In the genomic region with DNA sequence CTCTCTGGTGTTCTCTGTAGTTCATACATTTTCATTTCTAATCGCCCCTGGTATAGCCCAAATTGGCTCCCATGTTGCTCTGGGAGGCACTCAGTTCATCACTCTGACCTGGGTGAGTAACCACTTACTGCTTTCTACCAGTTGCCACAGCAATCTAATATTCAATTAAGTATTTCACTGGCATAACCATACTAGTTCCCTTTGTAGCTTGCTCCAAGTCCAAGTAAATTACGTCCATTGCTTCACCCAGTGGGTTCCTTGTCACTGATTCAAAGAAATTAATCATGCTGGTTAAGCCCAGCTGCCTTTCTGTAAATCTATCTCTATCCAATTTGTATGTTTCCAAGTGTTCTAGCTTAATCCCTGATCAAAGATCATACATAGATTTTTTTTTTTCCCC, we compare ENCODE assay signal across 19 cellular contexts.
A peak's percentile ranks its signal among the peaks of the same experiment; 100 is the strongest.
DNase-seq lines count a peak whose midpoint lies in the region; ATAC-seq, FAIRE-seq and TF ChIP-seq lines count a peak whose summit lies in the region.
"Had no signal": no experiment of that assay in that cellular context is flagged by ENCODE, and none has a peak within 500 bp of the region (broad histone marks: within the 10 kb centered on the region; RNA-seq: fewer than 3 reads in every experiment).

No MANE protein-coding gene starts in this region.

- TF ChIP-seq CTCF in chondrocyte (IDR thresholded peaks at IDR 0.05) (no peak), osteoblast (IDR thresholded peaks at IDR 0.05; ENCODE audit: extremely low read depth, low read depth, low read length) (no peak)

- peaks cover 4% of the 10 kb centered on the region for H3K9me3 Mint-ChIP-seq in chondrocyte (ENCODE audit: low read depth)
- H3K9me3 Mint-ChIP-seq: CD8-positive, alpha-beta memory T cell had no signal

- peaks cover 49% of the 10 kb centered on the region for H3K4me1 ChIP-seq in osteoblast (ENCODE audit: insufficient read depth, low read length)

- peak overlapping the region; percentile 45 for H3K27ac ChIP-seq in osteoblast (ENCODE audit: low read depth, low read length)

- peaks cover 63% of the 10 kb centered on the region for H3K4me1 Mint-ChIP-seq in chondrocyte (ENCODE audit: low read depth)
- H3K4me1 Mint-ChIP-seq: CD8-positive, alpha-beta memory T cell had no signal

- no peaks in the 10 kb centered on the region for H3K27me3 ChIP-seq in osteoblast (ENCODE audit: insufficient read depth, low read length)
- no peaks in the 10 kb centered on the region for H3K27me3 ChIP-seq in H7 (ENCODE audit: control insufficient read depth, insufficient read depth, low read length)

- H2AFZ ChIP-seq in osteoblast (ENCODE audit: low read length) = no peak overlapping the region

- no peaks in the 10 kb centered on the region for H3K27me3 Mint-ChIP-seq in chondrocyte (ENCODE audit: low read depth)
- H3K27me3 Mint-ChIP-seq: natural killer cell treated with Interleukin-12 subunit alpha and Interleukin-12 subunit beta and Interleukin-15 and Interleukin-18, amount 100 ng/mL, for 72 hours had no signal

- no peak for ATAC-seq in SK-N-SH treated with all-trans-retinoic acid at 6 μM for 48 hours
- ATAC-seq: K562; natural killer cell treated with Interleukin-12 subunit alpha and Interleukin-12 subunit beta and Interleukin-15 and Interleukin-18, amount 100 ng/mL, for 72 hours had no signal

- peaks cover 24% of the 10 kb centered on the region for H4K20me1 ChIP-seq in osteoblast (ENCODE audit: insufficient read depth, low read length)

- H3K4me3 Mint-ChIP-seq in chondrocyte (ENCODE audit: unreplicated experiment) = no peak overlapping the region
- H3K4me3 Mint-ChIP-seq: activated CD4-positive, alpha-beta memory T cell treated with anti-CD3 and anti-CD28 coated beads for 36 hours; CD8-positive, alpha-beta memory T cell; natural killer cell treated with Interleukin-12 subunit alpha and Interleukin-12 subunit beta and Interleukin-15 and Interleukin-18, amount 100 ng/mL, for 72 hours had no signal

- peaks cover 17% of the 10 kb centered on the region for H3K36me3 Mint-ChIP-seq in chondrocyte (ENCODE audit: low read depth)
- H3K36me3 Mint-ChIP-seq: activated CD4-positive, alpha-beta memory T cell treated with anti-CD3 and anti-CD28 coated beads for 36 hours; CD8-positive, alpha-beta memory T cell; natural killer cell treated with Interleukin-12 subunit alpha and Interleukin-12 subunit beta and Interleukin-15 and Interleukin-18, amount 100 ng/mL, for 72 hours had no signal

- no peak overlapping the region for H3K4me2 ChIP-seq in osteoblast (ENCODE audit: insufficient read depth, low read length)

- peak; percentile 44 for FAIRE-seq in GM19239 (lab: Jason Lieb, UNC)
- FAIRE-seq: colon, K562 had no signal

- no peak for DNase-seq in GM19239 (ENCODE audit: insufficient read length, low spot score)
- DNase-seq in NCI-H446 treated with DMSO at 0.1 percent for 48 hours (lab: John Stamatoyannopoulos, UW) = peak; percentile 50
- DNase-seq in chondrocyte (ENCODE audit: low spot score) = no peak
- DNase-seq in osteoblast (ENCODE audit: insufficient read length, low spot score, missing footprints) = no peak
- DNase-seq in activated naive CD4-positive, alpha-beta T cell treated with anti-CD3 and anti-CD28 coated beads, Interleukin-2, amount 50 U/mL, for 16 hours = no peak
- DNase-seq in NCI-H345 (lab: John Stamatoyannopoulos, UW) = no peak
- DNase-seq in H7 = no peak
- DNase-seq: activated CD4-positive, alpha-beta memory T cell treated with anti-CD3 and anti-CD28 coated beads for 36 hours; activated T-cell treated with anti-CD3 and anti-CD28 coated beads for 4 hours; CD8-positive, alpha-beta memory T cell; DMS79 treated with DMSO at 0.1 percent for 48 hours; foreskin fibroblast; NCI-H1092; NCI-H2081 treated with DMSO at 0.1 percent for 48 hours; T-helper 1 cell had no signal

- H3K36me3 ChIP-seq in osteoblast (ENCODE audit: insufficient read depth, low read length) (peaks cover 72% of the 10 kb centered on the region), H7 (replicated peaks; ENCODE audit: control insufficient read depth, insufficient read depth, low read length) (no peaks in the 10 kb centered on the region; the same call in none of the 2 replicates)

- H3K4me3 ChIP-seq in osteoblast (ENCODE audit: insufficient read depth, low read length) = no peak overlapping the region
- H3K4me3 ChIP-seq in H7 (ENCODE audit: insufficient read depth, low read depth, low read length) = no peak overlapping the region
- H3K4me3 ChIP-seq: K562 had no signal

- peak overlapping the region; percentile 70 for H3K27ac Mint-ChIP-seq in chondrocyte (ENCODE audit: unreplicated experiment)
- H3K27ac Mint-ChIP-seq: activated CD4-positive, alpha-beta memory T cell treated with anti-CD3 and anti-CD28 coated beads for 36 hours; CD8-positive, alpha-beta memory T cell; natural killer cell treated with Interleukin-12 subunit alpha and Interleukin-12 subunit beta and Interleukin-15 and Interleukin-18, amount 100 ng/mL, for 72 hours had no signal

- peaks cover 72% of the 10 kb centered on the region for H3K79me2 ChIP-seq in osteoblast (ENCODE audit: insufficient read depth, low read length)

- H3K9me3 ChIP-seq in osteoblast (ENCODE audit: low read depth, low read length) = no peaks in the 10 kb centered on the region

TF ChIP-seq in SK-N-SH treated with all-trans-retinoic acid at 6 μM for 48 hours, 23 proteins besides CTCF, POLR2A, EP300 and RAD21:
- no peak for TF ChIP-seq TOX (CRISPR knock-in tag; IDR thresholded peaks at IDR 0.05; ENCODE audit: borderline replicate concordance)
- TF ChIP-seq, protein P1, sequence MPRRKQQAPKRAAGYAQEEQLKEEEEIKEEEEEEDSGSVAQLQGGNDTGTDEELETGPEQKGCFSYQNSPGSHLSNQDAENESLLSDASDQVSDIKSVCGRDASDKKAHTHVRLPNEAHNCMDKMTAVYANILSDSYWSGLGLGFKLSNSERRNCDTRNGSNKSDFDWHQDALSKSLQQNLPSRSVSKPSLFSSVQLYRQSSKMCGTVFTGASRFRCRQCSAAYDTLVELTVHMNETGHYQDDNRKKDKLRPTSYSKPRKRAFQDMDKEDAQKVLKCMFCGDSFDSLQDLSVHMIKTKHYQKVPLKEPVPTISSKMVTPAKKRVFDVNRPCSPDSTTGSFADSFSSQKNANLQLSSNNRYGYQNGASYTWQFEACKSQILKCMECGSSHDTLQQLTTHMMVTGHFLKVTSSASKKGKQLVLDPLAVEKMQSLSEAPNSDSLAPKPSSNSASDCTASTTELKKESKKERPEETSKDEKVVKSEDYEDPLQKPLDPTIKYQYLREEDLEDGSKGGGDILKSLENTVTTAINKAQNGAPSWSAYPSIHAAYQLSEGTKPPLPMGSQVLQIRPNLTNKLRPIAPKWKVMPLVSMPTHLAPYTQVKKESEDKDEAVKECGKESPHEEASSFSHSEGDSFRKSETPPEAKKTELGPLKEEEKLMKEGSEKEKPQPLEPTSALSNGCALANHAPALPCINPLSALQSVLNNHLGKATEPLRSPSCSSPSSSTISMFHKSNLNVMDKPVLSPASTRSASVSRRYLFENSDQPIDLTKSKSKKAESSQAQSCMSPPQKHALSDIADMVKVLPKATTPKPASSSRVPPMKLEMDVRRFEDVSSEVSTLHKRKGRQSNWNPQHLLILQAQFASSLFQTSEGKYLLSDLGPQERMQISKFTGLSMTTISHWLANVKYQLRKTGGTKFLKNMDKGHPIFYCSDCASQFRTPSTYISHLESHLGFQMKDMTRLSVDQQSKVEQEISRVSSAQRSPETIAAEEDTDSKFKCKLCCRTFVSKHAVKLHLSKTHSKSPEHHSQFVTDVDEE (CRISPR knock-in tag; IDR thresholded peaks at IDR 0.05) = no peak
